21 cellular contexts compared by ENCODE assay signal in genomic region chr13:99647593-99647980, GRCh38.
"Had no signal": no experiment of that assay in that cellular context is flagged by ENCODE, and none has a peak within 500 bp of the region (broad histone marks: within the 10 kb centered on the region; RNA-seq: fewer than 3 reads in every experiment).

No MANE protein-coding gene starts in this region.

- DNase-seq: KBM-7, MV-4-11, NCI-H1092, NCI-H1105 treated with DMSO at 0.1 percent for 48 hours, NCI-H1417 treated with DMSO at 0.1 percent for 48 hours, NCI-H146, NCI-H1694 treated with DMSO at 0.1 percent for 48 hours, NCI-H1930, NCI-H2081, NCI-H2107, NCI-H2171, NCI-H226, NCI-H510A, NCI-H524 treated with DMSO at 0.1 percent for 48 hours, NCI-H69, NCI-H774, Right ventricle myocardium superior, RPMI8226, SIG-M5 had no signal

- H3K9me3 ChIP-seq: SJSA1 had no signal

- H3K4me3 ChIP-seq: SJSA1, SK-N-MC had no signal

- H3K27ac ChIP-seq: SJSA1 had no signal

- H3K36me3 ChIP-seq: SJSA1 had no signal
